ENCODE assay signal across 8 cellular contexts in the genomic region with DNA sequence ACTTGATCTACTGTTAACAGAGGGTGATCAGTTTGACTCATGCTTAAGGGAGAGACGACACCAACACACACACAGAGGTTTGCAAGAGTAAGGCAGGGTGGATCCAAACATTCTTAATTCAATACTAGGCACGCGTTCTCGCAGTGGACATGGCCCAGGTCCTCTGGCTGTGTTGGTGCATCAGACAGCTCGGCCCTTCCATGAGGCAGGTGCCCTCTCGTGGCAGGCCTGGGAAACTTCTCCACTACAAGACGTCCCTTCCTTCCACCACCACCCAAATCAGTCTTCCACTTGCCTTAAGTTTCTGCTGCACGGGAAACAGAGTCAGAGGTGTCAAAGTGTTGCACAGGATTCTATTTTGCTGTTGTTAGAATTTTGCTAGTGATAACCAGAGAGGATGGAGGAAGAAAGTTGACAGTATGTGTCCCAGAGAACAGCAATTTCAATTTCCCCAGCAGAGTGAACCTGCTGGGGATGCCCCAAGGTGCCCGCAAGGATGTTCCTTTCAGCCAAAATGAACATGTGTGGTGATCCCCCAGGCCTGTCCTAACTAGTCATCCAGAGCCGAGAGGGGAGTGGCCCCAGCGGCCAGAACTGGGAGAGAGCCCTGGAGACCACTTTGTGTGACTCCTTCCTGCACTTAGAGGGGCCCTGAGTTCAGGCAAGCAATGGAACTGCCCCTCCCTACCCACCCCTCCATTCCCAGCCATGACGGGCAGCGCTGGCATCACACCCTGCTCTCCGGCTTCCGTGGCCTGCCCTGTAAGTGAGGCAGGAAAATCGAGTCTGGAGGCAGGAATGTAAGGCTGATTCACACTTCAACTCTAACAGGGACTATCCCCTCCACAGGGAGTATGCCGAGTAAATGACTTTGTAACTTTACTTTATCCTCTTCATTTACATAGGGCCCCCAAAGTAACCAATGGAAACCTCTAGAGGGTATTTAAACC. TPM values are rescaled to one million over a fixed set of nuclear protein-coding genes. Genes with fewer than 3 reads are reported as not detected.
DNase-seq lines count a peak whose midpoint lies in the region; ATAC-seq and TF ChIP-seq lines count a peak whose summit lies in the region.

No MANE protein-coding gene starts in this region.

- peak; percentile 87 for TF ChIP-seq CTCF in C4-2B (conservative IDR thresholded peaks at IDR 0.05)

- peak; percentile 60 for ATAC-seq in GM19324 (IDR thresholded peaks at IDR 0.05; ENCODE audit: low FRiP score, unreplicated experiment)
- peak; percentile 38 to 40 for ATAC-seq in activated CD4-positive, CD25-positive, alpha-beta regulatory T cell treated with anti-CD3 and anti-CD28 coated beads, Interleukin-2, amount 50 U/mL, for 24 hours
- ATAC-seq in left lobe of liver: peak; percentile 98
- ATAC-seq in GM21737 (IDR thresholded peaks at IDR 0.05; ENCODE audit: unreplicated experiment): no peak

- H3K27ac ChIP-seq in C4-2B: no peak overlapping the region

- DNase-seq in NCI-H1092 treated with DMSO at 0.1 percent for 48 hours (lab: John Stamatoyannopoulos, UW) (peak; percentile 54), cerebellum (ENCODE audit: low spot score) (peak; percentile 28), left lobe of liver (ENCODE audit: low spot score) (peak; percentile 69)
- DNase-seq in stimulated activated CD4-positive, alpha-beta T cell treated with anti-CD3 and anti-CD28 coated beads, TNF-alpha, amount 100 ng/mL, for 1 hour (ENCODE audit: low read depth in 3 of 3, low spot score in 1 of 3): peak; percentile 5 to 39 (median 27)

RNA-seq across cellular contexts. Expression of a gene that starts 34.8 kb away (rescaled TPM):
- total RNA-seq in cerebellum (8.2 TPM), left lobe of liver (8.5 TPM)

RNA-seq across cellular contexts. Expression of a gene that starts 47.1 kb away (rescaled TPM):
- 0.27 TPM for total RNA-seq in cerebellum
- total RNA-seq in left lobe of liver: 21.5 TPM

Comparison
In these comparisons a context has a peak if more than half of its experiments do, and no peak if none do; other contexts are left out.
1. RNA of a gene that starts 47.1 kb away (total RNA-seq): 21.5 TPM in left lobe of liver (single experiment); 0.27 TPM in cerebellum (single experiment); every median in the first group is over 10 times any median in the second.
2. Peak in every context shown above with its lines, with median percentiles within 50 percentile points of each other: DNase-seq.